Comparison of ENCODE assay signal across 24 cellular contexts in genomic region chr9:87548159-87548558, GRCh38. TPM values are rescaled to one million over a fixed set of nuclear protein-coding genes. Genes with fewer than 3 reads are reported as not detected.
DNase-seq lines count a peak whose midpoint lies in the region; ATAC-seq, FAIRE-seq and TF ChIP-seq lines count a peak whose summit lies in the region.
"Had no signal": no experiment of that assay in that cellular context is flagged by ENCODE, and none has a peak within 500 bp of the region (broad histone marks: within the 10 kb centered on the region; RNA-seq: fewer than 3 reads in every experiment).

No MANE protein-coding gene starts in this region.

- no peak overlapping the region for H3K9ac ChIP-seq in colonic mucosa (ENCODE audit: low read depth in 2 of 2, low read length in 2 of 2)

- ATAC-seq in GM23338 = no peak
- ATAC-seq: HCT116 had no signal

- DNase-seq in GM23338 (ENCODE audit: low spot score) = no peak
- DNase-seq in colonic mucosa = no peak
- no peak for DNase-seq in hepatocyte (ENCODE audit: low spot score)
- no peak for DNase-seq in small intestine
- DNase-seq in NCI-H1694 (lab: John Stamatoyannopoulos, UW) = no peak
- no peak for DNase-seq in DMS53 (lab: John Stamatoyannopoulos, UW)
- no peak for DNase-seq in stimulated activated CD4-positive, alpha-beta T cell treated with anti-CD3 and anti-CD28 coated beads, Interleukin-2, amount 100 ng/mL, for 24 hours
- DNase-seq: CD8-positive, alpha-beta memory T cell; GDM1; GOT3; Kasumi-1; MG63; NCI-H1417; NCI-H187 treated with DMSO at 0.1 percent for 48 hours; NCI-H2107; NCI-H2227 treated with DMSO at 0.1 percent for 48 hours; NCI-H510A; NK-92 treated with Interleukin-12 subunit alpha and Interleukin-12 subunit beta, amount 100 ng/mL, for 24 hours; SJCRH30 had no signal

- FAIRE-seq in small intestine (lab: Jason Lieb, UNC) = no peak
- FAIRE-seq: A204.1, GM18507 had no signal

- H3K9me3 Mint-ChIP-seq in GM23338 = peaks cover 3% of the 10 kb centered on the region; the same call in 2 of the 3 replicates

- peaks cover 2% of the 10 kb centered on the region for H3K27me3 Mint-ChIP-seq in GM23338 (ENCODE audit: insufficient read depth, low read depth, poor library complexity)

- H3K4me1 Mint-ChIP-seq in GM23338 = peaks cover 25% of the 10 kb centered on the region
- H3K4me1 Mint-ChIP-seq: CD8-positive, alpha-beta memory T cell had no signal

- no peak for TF ChIP-seq CTCF in GM23338 (conservative IDR thresholded peaks at IDR 0.05; ENCODE audit: low read depth in 2 of 2)
- no peak for TF ChIP-seq CTCF in colonic mucosa (IDR thresholded peaks at IDR 0.05)
- TF ChIP-seq CTCF in hepatocyte (IDR thresholded peaks at IDR 0.05; ENCODE audit: poor library complexity) = no peak

- H3K27ac Mint-ChIP-seq in GM23338 = no peak overlapping the region
- H3K27ac Mint-ChIP-seq: CD8-positive, alpha-beta memory T cell had no signal

- H3F3A ChIP-seq in GM23338 (replicated peaks; ENCODE audit: low read depth) = peaks cover 4% of the 10 kb centered on the region; the same call in 1 of the 2 replicates

- WGBS in hepatocyte (ENCODE audit: low lambda C conversion rate, missing lambda C conversion rate) = 82% methylated on average over 3 of the region's 3 CpGs
- WGBS in small intestine, 3 donors = 88 to 100% (median 97%) methylated on average over 3 of the region's 3 CpGs

- H3K27ac ChIP-seq in GM23338 (ENCODE audit: low read depth) = 0 out of 2 replicates have a peak overlapping the region, but pooled peaks have one; percentile 47
- H3K27ac ChIP-seq in colonic mucosa = peak overlapping the region; percentile 3
- H3K27ac ChIP-seq in hepatocyte = peak overlapping the region; percentile 72
- H3K27ac ChIP-seq in small intestine (ENCODE audit: low read depth in 1 of 2, low read length in 1 of 2) = peak overlapping the region; percentile 40 to 62
- H3K27ac ChIP-seq: C4-2B, SJCRH30 had no signal

- H3K9me3 ChIP-seq in colonic mucosa (no peaks in the 10 kb centered on the region), hepatocyte (ENCODE audit: low read depth) (no peaks in the 10 kb centered on the region), small intestine (ENCODE audit: control insufficient read depth, low read depth) (no peaks in the 10 kb centered on the region)
- H3K9me3 ChIP-seq: MG63, Peyer's patch, SJCRH30 had no signal

- H4K20me1 ChIP-seq in GM23338 (replicated peaks; ENCODE audit: insufficient read depth) (peaks cover 39% of the 10 kb centered on the region), hepatocyte (ENCODE audit: insufficient read depth, poor library complexity, severe bottlenecking) (no peaks in the 10 kb centered on the region)

- peaks cover 15% of the 10 kb centered on the region for H3K4me1 ChIP-seq in GM23338 (ENCODE audit: insufficient read depth)
- H3K4me1 ChIP-seq in colonic mucosa = no peaks in the 10 kb centered on the region
- H3K4me1 ChIP-seq in hepatocyte (ENCODE audit: insufficient read depth) = no peaks in the 10 kb centered on the region
- no peaks in the 10 kb centered on the region for H3K4me1 ChIP-seq in small intestine (ENCODE audit: control insufficient read depth in 2 of 2, insufficient read depth in 1 of 2, low read depth in 1 of 2, low read length in 1 of 2)
- H3K4me1 ChIP-seq: SJCRH30 had no signal

- H3K27me3 ChIP-seq in GM23338 (ENCODE audit: insufficient read depth) (no peaks in the 10 kb centered on the region), colonic mucosa (no peaks in the 10 kb centered on the region), hepatocyte (no peaks in the 10 kb centered on the region), small intestine (ENCODE audit: control insufficient read depth in 2 of 2, insufficient read depth in 2 of 2, low read length in 2 of 2) (no peaks in the 10 kb centered on the region)
- H3K27me3 ChIP-seq: MG63, Peyer's patch, SJCRH30 had no signal

- H2AFZ ChIP-seq in GM23338 (no peak overlapping the region), hepatocyte (no peak overlapping the region)

- intact Hi-C loops in colonic mucosa (cut with DNase I) = no loop called here

- H3K4me2 ChIP-seq in GM23338 = no peak overlapping the region
- H3K4me2 ChIP-seq in hepatocyte = no peak overlapping the region

- peaks cover 26% of the 10 kb centered on the region for H3K36me3 Mint-ChIP-seq in GM23338 (ENCODE audit: low read depth)
- H3K36me3 Mint-ChIP-seq: CD8-positive, alpha-beta memory T cell had no signal

- H3K36me3 ChIP-seq in GM23338 (ENCODE audit: insufficient read depth) = no peaks in the 10 kb centered on the region
- no peaks in the 10 kb centered on the region for H3K36me3 ChIP-seq in colonic mucosa
- H3K36me3 ChIP-seq in hepatocyte (replicated peaks; ENCODE audit: insufficient read depth, low read depth) = no peaks in the 10 kb centered on the region
- no peaks in the 10 kb centered on the region for H3K36me3 ChIP-seq in small intestine (ENCODE audit: control insufficient read depth in 2 of 2, insufficient read depth in 2 of 2, low read length in 2 of 2)
- H3K36me3 ChIP-seq: Peyer's patch had no signal

- H3K9me2 ChIP-seq in GM23338 (ENCODE audit: insufficient read depth) = no peaks in the 10 kb centered on the region
- no peaks in the 10 kb centered on the region for H3K9me2 ChIP-seq in hepatocyte (replicated peaks; ENCODE audit: insufficient read depth)

- H3K4me3 Mint-ChIP-seq in GM23338 = no peak overlapping the region

- H3K79me2 ChIP-seq in GM23338 (replicated peaks; ENCODE audit: insufficient read depth) (peaks cover 90% of the 10 kb centered on the region), hepatocyte (peaks cover 57% of the 10 kb centered on the region)

- H3K4me3 ChIP-seq in GM23338 (no peak overlapping the region), colonic mucosa (no peak overlapping the region), hepatocyte (no peak overlapping the region), small intestine (ENCODE audit: low read depth in 1 of 2, low read length in 2 of 2) (no peak overlapping the region)
- H3K4me3 ChIP-seq: MG63, Peyer's patch, SJCRH30 had no signal

TF ChIP-seq in GM23338, 12 proteins besides CTCF, POLR2A, EP300 and RAD21 (continues in another document):
- TF ChIP-seq STAT1 (IDR thresholded peaks at IDR 0.05; ENCODE audit: unreplicated experiment) (no peak), REST (IDR thresholded peaks at IDR 0.05; ENCODE audit: unreplicated experiment) (no peak), NANOG (IDR thresholded peaks at IDR 0.05; ENCODE audit: borderline replicate concordance) (no peak)

RNA-seq across cellular contexts. Expression of gene DAPK1, which starts 50.5 kb away (rescaled TPM):
- total RNA-seq in GM23338 (2014; rRNA removed; shearing (Covaris generic)) = 109 and 134 TPM in 2 replicates
- polyA plus RNA-seq in GM23338 (2016; fragmentation: Nextera tagmentation; extraction: Ambion mirVana) (32.2 and 37.0 TPM in 2 replicates), hepatocyte (44.4 and 46.9 TPM in 2 replicates), small intestine (10 to 100 TPM in 1 of 3 donors, 1 to 10 TPM in 2; 6.8 to 10.3 (median 8.9) TPM)
- total RNA-seq in colonic mucosa (10 to 100 TPM in 1 of 2 donors, 1 to 10 TPM in 1; 7.9 to 17.5 TPM), hepatocyte (47.7 and 62.3 TPM in 2 replicates)
- polyA plus RNA-seq: CD8-positive, alpha-beta memory T cell had no signal

Comparison
In these comparisons a context has a peak if more than half of its experiments do, and no peak if none do; other contexts are left out.
1. H3K27ac ChIP-seq: peak in every context shown above with its lines; median percentile 72 in hepatocyte; 51 in small intestine; 47 in GM23338; 3 in colonic mucosa.